ENCODE assay signal across 9 cellular contexts in the genomic region with DNA sequence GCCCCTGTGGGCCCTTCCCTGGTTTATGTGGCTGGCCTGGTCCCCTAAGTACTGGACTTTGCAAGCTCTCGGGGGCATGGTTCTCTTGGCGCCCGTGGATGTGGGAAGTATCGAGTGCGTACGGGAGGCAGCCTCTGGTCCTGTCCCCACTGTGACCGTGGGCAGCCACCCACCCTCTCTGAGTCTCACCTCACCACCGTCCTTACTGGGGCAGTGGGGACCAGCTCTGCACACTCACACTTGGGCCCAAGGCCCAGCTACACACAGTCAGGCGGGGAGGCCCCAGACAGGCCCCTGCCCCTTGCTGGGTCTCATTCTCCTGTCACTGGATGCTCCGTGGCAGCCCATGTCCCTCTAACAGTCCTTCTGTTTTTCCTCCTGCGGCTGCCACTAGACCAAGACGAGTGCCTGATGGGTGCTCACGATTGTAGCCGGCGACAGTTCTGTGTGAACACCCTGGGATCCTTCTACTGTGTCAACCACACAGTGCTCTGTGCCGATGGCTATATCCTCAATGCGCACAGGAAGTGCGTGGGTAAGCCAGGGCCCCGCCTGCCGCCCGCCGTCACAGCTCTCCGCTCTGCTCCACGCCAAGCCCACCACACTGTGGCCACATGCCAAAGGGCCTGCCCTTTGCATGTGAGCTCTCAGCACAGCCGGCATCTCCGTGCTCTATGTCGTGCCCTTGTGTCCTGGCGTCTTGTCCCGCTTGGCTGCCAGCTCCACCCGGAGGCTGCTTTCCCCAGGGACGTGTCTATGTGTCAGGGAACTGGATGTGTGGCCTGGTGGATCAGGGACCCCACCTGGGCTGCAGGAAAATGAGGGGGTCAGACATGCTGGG.
DNase-seq lines count a peak whose midpoint lies in the region; ATAC-seq and TF ChIP-seq lines count a peak whose summit lies in the region.
"Had no signal": no experiment of that assay in that cellular context is flagged by ENCODE, and none has a peak within 500 bp of the region (broad histone marks: within the 10 kb centered on the region; RNA-seq: fewer than 3 reads in every experiment).

No MANE protein-coding gene starts in this region.

- TF ChIP-seq CTCF in left ventricle myocardium inferior (IDR thresholded peaks at IDR 0.05; ENCODE audit: borderline replicate concordance), result no peak
- TF ChIP-seq CTCF in mucosa of descending colon (IDR thresholded peaks at IDR 0.05), result no peak

- no peak overlapping the region for H3K27ac ChIP-seq in left ventricle myocardium inferior (replicated peaks)

- intact Hi-C loops in Right ventricle myocardium inferior (cut with DNase I), result no loop called here
- intact Hi-C loops in left ventricle myocardium inferior (cut with micrococcal nuclease), result no loop called here
- intact Hi-C loops in mucosa of descending colon (cut with DNase I, micrococcal nuclease), result no loop called here

- DNase-seq in Right ventricle myocardium inferior (ENCODE audit: missing footprints), result peak; percentile 69
- DNase-seq in left ventricle myocardium inferior, result no peak
- DNase-seq in activated T-cell treated with anti-CD3 and anti-CD28 coated beads, Interleukin-2, amount 50 U/mL, for 4 hours, result no peak
- DNase-seq in mucosa of descending colon, result no peak
- DNase-seq in stimulated activated naive CD8-positive, alpha-beta T cell treated with anti-CD3 and anti-CD28 coated beads, Interleukin-15, amount 100 ng/mL, for 72 hours, result peak; percentile 31 to 71
- no peak for DNase-seq in NCI-H1105 (lab: John Stamatoyannopoulos, UW)
- no peak for DNase-seq in EL
- DNase-seq in NCI-H187 (lab: John Stamatoyannopoulos, UW), result no peak
- DNase-seq: anterior cingulate cortex had no signal

- H3K9me3 Mint-ChIP-seq in activated T-cell treated with anti-CD3 and anti-CD28 coated beads, Interleukin-2, amount 50 U/mL, for 4 hours, result no peaks in the 10 kb centered on the region
- H3K9me3 Mint-ChIP-seq in stimulated activated naive CD8-positive, alpha-beta T cell treated with anti-CD3 and anti-CD28 coated beads, Interleukin-15, amount 100 ng/mL, for 72 hours, result no peaks in the 10 kb centered on the region

- no peak overlapping the region for H3K4me3 ChIP-seq in left ventricle myocardium inferior
- H3K4me3 ChIP-seq in mucosa of descending colon, result no peak overlapping the region

- peaks cover 3% of the 10 kb centered on the region for H3K4me1 Mint-ChIP-seq in activated T-cell treated with anti-CD3 and anti-CD28 coated beads, Interleukin-2, amount 50 U/mL, for 4 hours (ENCODE audit: low read depth)
- H3K4me1 Mint-ChIP-seq in stimulated activated naive CD8-positive, alpha-beta T cell treated with anti-CD3 and anti-CD28 coated beads, Interleukin-15, amount 100 ng/mL, for 72 hours, result peaks cover 8% of the 10 kb centered on the region

- peaks cover 3% of the 10 kb centered on the region for H3K36me3 ChIP-seq in left ventricle myocardium inferior
- no peaks in the 10 kb centered on the region for H3K36me3 ChIP-seq in mucosa of descending colon (ENCODE audit: low read depth)

- peak overlapping the region; percentile 69 for H3K4me3 Mint-ChIP-seq in activated T-cell treated with anti-CD3 and anti-CD28 coated beads, Interleukin-2, amount 50 U/mL, for 4 hours
- peak overlapping the region; percentile 82 to 87 for H3K4me3 Mint-ChIP-seq in stimulated activated naive CD8-positive, alpha-beta T cell treated with anti-CD3 and anti-CD28 coated beads, Interleukin-15, amount 100 ng/mL, for 72 hours

- peak; percentile 11 for ATAC-seq in Right ventricle myocardium inferior
- peak; percentile 72 to 81 for ATAC-seq in activated T-cell treated with anti-CD3 and anti-CD28 coated beads, Interleukin-2, amount 50 U/mL, for 4 hours
- peak; percentile 32 for ATAC-seq in mucosa of descending colon
- ATAC-seq in stimulated activated naive CD8-positive, alpha-beta T cell treated with anti-CD3 and anti-CD28 coated beads, Interleukin-15, amount 100 ng/mL, for 72 hours, result peak; percentile 97

- H3K36me3 Mint-ChIP-seq in activated T-cell treated with anti-CD3 and anti-CD28 coated beads, Interleukin-2, amount 50 U/mL, for 4 hours (ENCODE audit: insufficient read depth), result no peaks in the 10 kb centered on the region

- H3K27me3 Mint-ChIP-seq in activated T-cell treated with anti-CD3 and anti-CD28 coated beads, Interleukin-2, amount 50 U/mL, for 4 hours (ENCODE audit: low read depth), result peaks cover 2% of the 10 kb centered on the region
- H3K27me3 Mint-ChIP-seq in stimulated activated naive CD8-positive, alpha-beta T cell treated with anti-CD3 and anti-CD28 coated beads, Interleukin-15, amount 100 ng/mL, for 72 hours, result no peaks in the 10 kb centered on the region

- H3K4me1 ChIP-seq in left ventricle myocardium inferior (no peaks in the 10 kb centered on the region), mucosa of descending colon (ENCODE audit: low read depth) (no peaks in the 10 kb centered on the region)

- peak overlapping the region; percentile 45 to 95 for H3K27ac Mint-ChIP-seq in stimulated activated naive CD8-positive, alpha-beta T cell treated with anti-CD3 and anti-CD28 coated beads, Interleukin-15, amount 100 ng/mL, for 72 hours

- no peaks in the 10 kb centered on the region for H3K27me3 ChIP-seq in left ventricle myocardium inferior (ENCODE audit: low read depth)

- H3K9me3 ChIP-seq in left ventricle myocardium inferior (replicated peaks) (no peaks in the 10 kb centered on the region), mucosa of descending colon (no peaks in the 10 kb centered on the region)

Comparison
In these comparisons a context has a peak if more than half of its experiments do, and no peak if none do; other contexts are left out.
1. DNase-seq: peak in Right ventricle myocardium inferior (single experiment) and stimulated activated naive CD8-positive, alpha-beta T cell treated with anti-CD3 and anti-CD28 coated beads, Interleukin-15, amount 100 ng/mL, for 72 hours (2 of 2); none in left ventricle myocardium inferior (single experiment), activated T-cell treated with anti-CD3 and anti-CD28 coated beads, Interleukin-2, amount 50 U/mL, for 4 hours (single experiment), mucosa of descending colon (0 of 3), NCI-H1105 (single experiment), EL (single experiment) and NCI-H187 (0 of 2).
2. ATAC-seq: peak in every context shown above with its lines; median percentile 97 in stimulated activated naive CD8-positive, alpha-beta T cell treated with anti-CD3 and anti-CD28 coated beads, Interleukin-15, amount 100 ng/mL, for 72 hours; 76 in activated T-cell treated with anti-CD3 and anti-CD28 coated beads, Interleukin-2, amount 50 U/mL, for 4 hours; 32 in mucosa of descending colon; 11 in Right ventricle myocardium inferior.